8 cellular contexts compared by ENCODE assay signal in genomic region chr7:22001345-22002004, GRCh38.
DNase-seq lines count a peak whose midpoint lies in the region; ATAC-seq, FAIRE-seq and TF ChIP-seq lines count a peak whose summit lies in the region.

No MANE protein-coding gene starts in this region.

- DNase-seq in AML-193 (lab: John Stamatoyannopoulos, UW): peak; percentile 61 to 62
- peak; percentile 49 for DNase-seq in HS-27A (ENCODE audit: low read depth)
- DNase-seq in NOMO-1 treated with dmso at 0.1 percent for 144 hours (lab: John Stamatoyannopoulos, UW; ENCODE audit: unreplicated experiment): peak; percentile 15
- DNase-seq in brain pericyte (ENCODE audit: low read depth, low spot score): peak; percentile 11
- DNase-seq in stimulated activated naive CD8-positive, alpha-beta T cell treated with anti-CD3 and anti-CD28 coated beads, Interleukin-15, amount 100 ng/mL, for 72 hours: peak; percentile 10 to 50

- peak; percentile 40; the same call in 1 of the 2 replicates for TF ChIP-seq CTCF in GM12874 (IDR thresholded peaks at IDR 0.05; ENCODE audit: insufficient read depth, low read depth, low read length)

- H3K27me3 Mint-ChIP-seq in stimulated activated naive CD8-positive, alpha-beta T cell treated with anti-CD3 and anti-CD28 coated beads, Interleukin-15, amount 100 ng/mL, for 72 hours: peaks cover 8% of the 10 kb centered on the region

- FAIRE-seq in islet of Langerhans (lab: Jason Lieb, UNC): peak; percentile 94

- H3K9me3 Mint-ChIP-seq in stimulated activated naive CD8-positive, alpha-beta T cell treated with anti-CD3 and anti-CD28 coated beads, Interleukin-15, amount 100 ng/mL, for 72 hours: no peaks in the 10 kb centered on the region

- H3K4me3 Mint-ChIP-seq in stimulated activated naive CD8-positive, alpha-beta T cell treated with anti-CD3 and anti-CD28 coated beads, Interleukin-15, amount 100 ng/mL, for 72 hours: peak overlapping the region in 1 of 2 donors; percentile 33

- peaks cover 6% of the 10 kb centered on the region for H3K4me1 Mint-ChIP-seq in stimulated activated naive CD8-positive, alpha-beta T cell treated with anti-CD3 and anti-CD28 coated beads, Interleukin-15, amount 100 ng/mL, for 72 hours

- peak; percentile 62 for ATAC-seq in stimulated activated naive CD8-positive, alpha-beta T cell treated with anti-CD3 and anti-CD28 coated beads, Interleukin-15, amount 100 ng/mL, for 72 hours
- ATAC-seq in HG03439 (IDR thresholded peaks at IDR 0.05; ENCODE audit: unreplicated experiment): no peak

- no peak overlapping the region for H3K27ac Mint-ChIP-seq in stimulated activated naive CD8-positive, alpha-beta T cell treated with anti-CD3 and anti-CD28 coated beads, Interleukin-15, amount 100 ng/mL, for 72 hours

Comparison
In these comparisons a context has a peak if more than half of its experiments do, and no peak if none do; other contexts are left out.
1. DNase-seq: peak in every context shown above with its lines; median percentile 62 in AML-193; 49 in HS-27A; 30 in stimulated activated naive CD8-positive, alpha-beta T cell treated with anti-CD3 and anti-CD28 coated beads, Interleukin-15, amount 100 ng/mL, for 72 hours; 15 in NOMO-1 treated with dmso at 0.1 percent for 144 hours; 11 in brain pericyte.